17 cellular contexts compared by ENCODE assay signal in the genomic region with DNA sequence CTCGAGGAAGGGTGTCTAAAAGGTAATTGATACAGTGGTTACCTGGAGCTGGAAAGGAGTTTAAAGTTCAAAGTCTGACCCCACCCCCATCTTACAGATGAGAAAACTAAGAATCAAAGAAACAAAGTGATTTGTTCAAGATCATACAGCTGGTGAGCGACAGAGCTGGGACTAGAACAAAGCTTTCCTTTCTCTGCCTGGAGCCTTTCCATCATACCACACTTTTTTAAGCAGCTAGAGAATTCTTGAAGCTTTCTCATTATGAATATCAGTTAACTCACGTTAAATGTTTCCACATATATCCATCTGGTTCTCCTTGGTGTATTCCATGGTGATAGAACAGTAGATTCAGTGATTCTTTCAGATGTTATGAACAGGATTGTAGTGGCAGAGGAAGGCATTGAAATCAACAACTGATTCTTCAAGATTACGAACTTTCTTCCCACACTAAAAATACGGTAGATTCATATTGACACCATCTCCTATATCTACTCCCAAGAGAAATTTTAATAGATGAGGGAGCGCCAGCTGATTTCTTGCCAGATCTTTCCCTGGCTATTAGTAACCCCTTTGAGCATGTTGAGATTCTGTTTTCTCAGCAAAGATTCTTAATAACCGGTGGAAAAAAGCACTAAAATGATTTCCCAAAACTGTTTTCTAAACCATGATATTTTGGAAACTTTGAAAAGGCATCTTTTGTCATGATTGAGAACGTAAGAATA.
"Had no signal": no experiment of that assay in that cellular context is flagged by ENCODE, and none has a peak within 500 bp of the region (broad histone marks: within the 10 kb centered on the region; RNA-seq: fewer than 3 reads in every experiment).

No MANE protein-coding gene starts in this region.

- DNase-seq: activated CD4-positive, alpha-beta memory T cell treated with anti-CD3 and anti-CD28 coated beads, Interleukin-2, amount 10 ng/mL, durations not matched to agents 7 days and 5 days; activated CD4-positive, alpha-beta T cell treated with anti-CD3 and anti-CD28 coated beads for 1 hour; activated gamma-delta T cell treated with Interleukin-2 at 50 U/mL for 16 hours; activated naive CD8-positive, alpha-beta T cell treated with anti-CD3 and anti-CD28 coated beads, Interleukin-2, amount 10 ng/mL, durations not matched to agents 7 days and 5 days; activated T-cell treated with anti-CD3 and anti-CD28 coated beads, Interleukin-2, amount 50 U/mL, for 48 hours; effector CD4-positive, alpha-beta T cell; glutamatergic neuron; left colon; nephron progenitor cell; posterior cingulate gyrus; stimulated activated CD4-positive, alpha-beta T cell treated with anti-CD3 and anti-CD28 coated beads, Interleukin-12 subunit alpha, Interleukin-12 subunit beta, amount 100 ng/mL, for 4 hours; stimulated activated naive CD4-positive, alpha-beta T cell; T1000; upper lobe of left lung had no signal

- H3K27me3 ChIP-seq: ascending aorta, cardiac muscle cell, upper lobe of left lung had no signal

- H3K36me3 ChIP-seq: cardiac muscle cell, upper lobe of left lung had no signal

- H3K9me3 ChIP-seq: ascending aorta, upper lobe of left lung had no signal

- H3K4me3 ChIP-seq: ascending aorta, cardiac muscle cell, coronary artery, upper lobe of left lung had no signal

- H3K27ac ChIP-seq: ascending aorta, cardiac muscle cell, coronary artery, upper lobe of left lung had no signal

- ATAC-seq: left colon had no signal
